In genomic region chr15:33243393-33243792, GRCh38 we compare ENCODE assay signal across 1 cellular context.
TF ChIP-seq lines count a peak whose summit lies in the region.

No MANE protein-coding gene starts in this region.

TF ChIP-seq in WTC11, 78 proteins besides CTCF, POLR2A, EP300 and RAD21 (continued from another document):
- TF ChIP-seq, protein P1, sequence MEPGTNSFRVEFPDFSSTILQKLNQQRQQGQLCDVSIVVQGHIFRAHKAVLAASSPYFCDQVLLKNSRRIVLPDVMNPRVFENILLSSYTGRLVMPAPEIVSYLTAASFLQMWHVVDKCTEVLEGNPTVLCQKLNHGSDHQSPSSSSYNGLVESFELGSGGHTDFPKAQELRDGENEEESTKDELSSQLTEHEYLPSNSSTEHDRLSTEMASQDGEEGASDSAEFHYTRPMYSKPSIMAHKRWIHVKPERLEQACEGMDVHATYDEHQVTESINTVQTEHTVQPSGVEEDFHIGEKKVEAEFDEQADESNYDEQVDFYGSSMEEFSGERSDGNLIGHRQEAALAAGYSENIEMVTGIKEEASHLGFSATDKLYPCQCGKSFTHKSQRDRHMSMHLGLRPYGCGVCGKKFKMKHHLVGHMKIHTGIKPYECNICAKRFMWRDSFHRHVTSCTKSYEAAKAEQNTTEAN (CRISPR knock-in tag; IDR thresholded peaks at IDR 0.05), result no peak
